ENCODE assay signal across 26 cellular contexts in the genomic region with DNA sequence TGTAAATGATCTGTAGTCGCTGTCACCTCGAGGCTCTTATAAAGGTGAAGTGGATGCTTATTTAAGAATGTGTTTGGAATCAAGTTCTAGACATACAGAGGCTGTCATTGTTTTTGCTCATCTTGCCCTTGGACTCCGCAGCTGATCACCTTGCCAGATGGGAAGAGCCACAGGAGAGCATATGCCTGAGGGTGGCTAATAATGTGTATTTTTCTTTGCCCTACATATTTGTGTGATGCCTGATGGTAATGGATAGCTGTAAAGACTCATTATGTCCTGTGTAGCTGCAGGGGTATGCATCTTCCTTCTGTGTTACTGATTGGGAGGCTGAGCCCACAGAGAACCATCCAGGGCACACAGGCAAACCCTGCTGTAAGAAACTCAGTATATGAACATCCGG.
DNase-seq lines count a peak whose midpoint lies in the region; FAIRE-seq and TF ChIP-seq lines count a peak whose summit lies in the region.
"Had no signal": no experiment of that assay in that cellular context is flagged by ENCODE, and none has a peak within 500 bp of the region (broad histone marks: within the 10 kb centered on the region; RNA-seq: fewer than 3 reads in every experiment).

No MANE protein-coding gene starts in this region.

- H3K9me3 ChIP-seq in Karpas-422 (ENCODE audit: low read length): no peaks in the 10 kb centered on the region
- no peaks in the 10 kb centered on the region for H3K9me3 ChIP-seq in CD4-positive, alpha-beta memory T cell (ENCODE audit: control insufficient read depth in 1 of 2, low read length in 2 of 2)
- H3K9me3 ChIP-seq: A549, Peyer's patch had no signal

- CTCF ChIA-PET in CD4-positive, alpha-beta memory T cell (lab: Charles Lee; ENCODE audit: partially characterized antibody): no interaction called here

- H3K27me3 Mint-ChIP-seq in glutamatergic neuron (ENCODE audit: unreplicated experiment): peaks cover 5% of the 10 kb centered on the region
- H3K27me3 Mint-ChIP-seq in CD4-positive, alpha-beta memory T cell: no peaks in the 10 kb centered on the region

- peaks cover 18% of the 10 kb centered on the region for H3K4me1 Mint-ChIP-seq in glutamatergic neuron (ENCODE audit: low read depth, unreplicated experiment)
- H3K4me1 Mint-ChIP-seq in CD4-positive, alpha-beta memory T cell: peaks cover 0 to 14% (median 5%) of the 10 kb centered on the region in 4 donors

- H3K9ac ChIP-seq in Karpas-422 (ENCODE audit: low read length): no peak overlapping the region

- peaks cover 97% of the 10 kb centered on the region for H3K79me2 ChIP-seq in Karpas-422 (ENCODE audit: low read length)

- TF ChIP-seq CTCF in glutamatergic neuron (IDR thresholded peaks at IDR 0.05; ENCODE audit: partially characterized antibody, unreplicated experiment): no peak

- POLR2A ChIA-PET in CD4-positive, alpha-beta memory T cell (lab: Charles Lee; ENCODE audit: partially characterized antibody): no interaction called here

- peaks cover 12% of the 10 kb centered on the region for H3K36me3 Mint-ChIP-seq in glutamatergic neuron (ENCODE audit: unreplicated experiment)
- H3K36me3 Mint-ChIP-seq in CD4-positive, alpha-beta memory T cell: peaks cover 7 to 35% of the 10 kb centered on the region in 2 donors

- no peak overlapping the region for H3K4me2 ChIP-seq in Karpas-422 (ENCODE audit: low read depth, low read length, poor library complexity, severe bottlenecking)
- H3K4me2 ChIP-seq: A549 had no signal

- peaks cover 48% of the 10 kb centered on the region for H3K36me3 ChIP-seq in Karpas-422 (ENCODE audit: insufficient read depth, low read length)
- no peaks in the 10 kb centered on the region for H3K36me3 ChIP-seq in CD4-positive, alpha-beta memory T cell (ENCODE audit: insufficient read depth, low read length)
- H3K36me3 ChIP-seq: Peyer's patch had no signal

- no peak for TF ChIP-seq POLR2A in GM12891 (IDR thresholded peaks at IDR 0.05; ENCODE audit: low read depth, low read length)

- no peaks in the 10 kb centered on the region; the same call in 1 of the 2 replicates for H4K20me1 ChIP-seq in Karpas-422 (ENCODE audit: insufficient read depth, low read depth, low read length)

- peaks cover 54% of the 10 kb centered on the region for H3K4me1 ChIP-seq in Karpas-422 (ENCODE audit: low read length)
- no peaks in the 10 kb centered on the region for H3K4me1 ChIP-seq in CD4-positive, alpha-beta memory T cell (ENCODE audit: insufficient read depth, low read length)
- H3K4me1 ChIP-seq: A549, Peyer's patch had no signal

- H3K27me3 ChIP-seq in Karpas-422 (ENCODE audit: low read length): no peaks in the 10 kb centered on the region
- no peaks in the 10 kb centered on the region for H3K27me3 ChIP-seq in CD4-positive, alpha-beta memory T cell (ENCODE audit: insufficient read depth, low read length)
- H3K27me3 ChIP-seq: Peyer's patch had no signal

- H3K27ac Mint-ChIP-seq in glutamatergic neuron (ENCODE audit: unreplicated experiment): peak overlapping the region; percentile 74
- no peak overlapping the region for H3K27ac Mint-ChIP-seq in CD4-positive, alpha-beta memory T cell
- H3K27ac Mint-ChIP-seq: T-helper 2 cell treated with Interferon-gamma antibody and Interleukin-4, amounts not matched to agents 5 μg/mL and 100 μg/mL, for 36 hours had no signal

- intact Hi-C loops in CD4-positive, alpha-beta memory T cell (cut with micrococcal nuclease): no loop called here

- H3K9me2 ChIP-seq in Karpas-422 (replicated peaks; ENCODE audit: insufficient read depth, low read length): no peaks in the 10 kb centered on the region

- H3K4me3 ChIP-seq in Karpas-422 (ENCODE audit: low read length): no peak overlapping the region
- H3K4me3 ChIP-seq in CD4-positive, alpha-beta memory T cell (ENCODE audit: low read length in 2 of 2): no peak overlapping the region
- H3K4me3 ChIP-seq: A549, Peyer's patch had no signal

- H2AFZ ChIP-seq in Karpas-422 (ENCODE audit: low read length): no peak overlapping the region

- DNase-seq in GM12891 (ENCODE audit: insufficient read length, low spot score) (no peak), Karpas-422 (no peak), NCI-H69 (lab: John Stamatoyannopoulos, UW) (peak; percentile 74), glutamatergic neuron (no peak), GM19239 (ENCODE audit: insufficient read length, low spot score) (no peak), anterior cingulate cortex (lab: John Stamatoyannopoulos, UW) (no peak)
- no peak for DNase-seq in stimulated activated CD4-positive, alpha-beta T cell treated with anti-CD3 and anti-CD28 coated beads, Interleukin-1b, Interleukin-23, amount 100 ng/mL, for 48 hours
- no peak for DNase-seq in CD4-positive, alpha-beta memory T cell
- DNase-seq: AML-193, DMS79 treated with DMSO at 0.1 percent for 48 hours, Kasumi-1, MV-4-11, NCI-H1105, NCI-H146, NCI-H2081, NCI-H446, NCI-H524 treated with DMSO at 0.1 percent for 48 hours, OCI-M1, Peyer's patch, SHP77 treated with DMSO at 0.1 percent for 48 hours, T-helper 1 cell had no signal

- H3K9me3 Mint-ChIP-seq in glutamatergic neuron (ENCODE audit: unreplicated experiment): peaks cover 7% of the 10 kb centered on the region
- peaks cover 0 to 9% (median 1%) of the 10 kb centered on the region in 8 donors for H3K9me3 Mint-ChIP-seq in CD4-positive, alpha-beta memory T cell

- peak overlapping the region; percentile 54 for H3K27ac ChIP-seq in Karpas-422 (ENCODE audit: low read length)
- H3K27ac ChIP-seq in CD4-positive, alpha-beta memory T cell (ENCODE audit: low read depth, low read length): no peak overlapping the region
- H3K27ac ChIP-seq: A549, C4-2B, Peyer's patch had no signal

- FAIRE-seq in GM12891 (lab: Jason Lieb, UNC) (peak; percentile 45), GM19239 (lab: Jason Lieb, UNC) (no peak)
- FAIRE-seq: A549, GM18507, HepG2 had no signal

- peak overlapping the region; percentile 12 for H3K4me3 Mint-ChIP-seq in glutamatergic neuron (ENCODE audit: unreplicated experiment)
- H3K4me3 Mint-ChIP-seq in CD4-positive, alpha-beta memory T cell: no peak overlapping the region
- H3K4me3 Mint-ChIP-seq: T-helper 2 cell treated with Interferon-gamma antibody and Interleukin-4, amounts not matched to agents 5 μg/mL and 100 μg/mL, for 36 hours had no signal

TF ChIP-seq in GM12891, 5 proteins besides CTCF, POLR2A, EP300 and RAD21:
- TF ChIP-seq TAF1 (IDR thresholded peaks at IDR 0.05; ENCODE audit: low read depth, low read length) (no peak), POLR2AphosphoS5 (IDR thresholded peaks at IDR 0.05; ENCODE audit: low read depth, low read length) (no peak), SPI1 (IDR thresholded peaks at IDR 0.05; ENCODE audit: low read depth, low read length) (no peak), POU2F2 (IDR thresholded peaks at IDR 0.05; ENCODE audit: low read depth, low read length) (no peak), PAX5 (IDR thresholded peaks at IDR 0.05; ENCODE audit: insufficient read depth, low read length, severe bottlenecking) (no peak)
